In genomic region chr12:57613427-57614109, GRCh38 we compare ENCODE assay signal across 24 cellular contexts. TPM values are rescaled to one million over a fixed set of nuclear protein-coding genes. Genes with fewer than 3 reads are reported as not detected.
DNase-seq lines count a peak whose midpoint lies in the region; ATAC-seq and TF ChIP-seq lines count a peak whose summit lies in the region.
"Had no signal": no experiment of that assay in that cellular context is flagged by ENCODE, and none has a peak within 500 bp of the region (broad histone marks: within the 10 kb centered on the region; RNA-seq: fewer than 3 reads in every experiment).

No MANE protein-coding gene starts in this region.

- H3K4me2 ChIP-seq in OCI-LY1 (ENCODE audit: low read length) = peak overlapping the region; percentile 19; the same call in 1 of the 2 replicates

- H4K20me1 ChIP-seq in OCI-LY1 (ENCODE audit: insufficient read depth, low read length) = no peaks in the 10 kb centered on the region

- peak overlapping the region; percentile 83 for H3K4me3 Mint-ChIP-seq in glutamatergic neuron (ENCODE audit: unreplicated experiment)
- H3K4me3 Mint-ChIP-seq: activated naive CD8-positive, alpha-beta T cell treated with anti-CD3 and anti-CD28 coated beads, Interleukin-2, amount 10 ng/mL, durations not matched to agents 7 days and 5 days; CD8-positive, alpha-beta T cell; stimulated activated naive CD8-positive, alpha-beta T cell treated with anti-CD3 and anti-CD28 coated beads, Interleukin-15, amount 100 ng/mL, for 72 hours; T-cell had no signal

- H3K27ac ChIP-seq in left ventricle myocardium inferior (replicated peaks) (peak overlapping the region; percentile 90), OCI-LY1 (ENCODE audit: low read depth, low read length, poor library complexity, severe bottlenecking) (no peak overlapping the region), prostate gland (no peak overlapping the region), thyroid gland (no peak overlapping the region)
- H3K27ac ChIP-seq: cardiac muscle cell, esophagus squamous epithelium, Peyer's patch had no signal

- H3K27me3 ChIP-seq in left ventricle myocardium inferior (ENCODE audit: low read depth) (peaks cover 15% of the 10 kb centered on the region), OCI-LY1 (ENCODE audit: insufficient read depth, low read length) (peaks cover 4% of the 10 kb centered on the region; the same call in 1 of the 2 replicates), prostate gland (replicated peaks; ENCODE audit: insufficient read depth) (no peaks in the 10 kb centered on the region), thyroid gland (no peaks in the 10 kb centered on the region)
- H3K27me3 ChIP-seq: ascending aorta, Peyer's patch, tibial nerve had no signal

- H3K9ac ChIP-seq in OCI-LY1 (ENCODE audit: low read length) = no peak overlapping the region

- no peak for TF ChIP-seq POLR2A in prostate gland (IDR thresholded peaks at IDR 0.05)
- TF ChIP-seq POLR2A in thyroid gland (IDR thresholded peaks at IDR 0.05) = no peak

- H3K9me3 Mint-ChIP-seq in glutamatergic neuron (ENCODE audit: unreplicated experiment) = peaks cover 13% of the 10 kb centered on the region
- H3K9me3 Mint-ChIP-seq: activated naive CD8-positive, alpha-beta T cell treated with anti-CD3 and anti-CD28 coated beads, Interleukin-2, amount 10 ng/mL, durations not matched to agents 7 days and 5 days; CD8-positive, alpha-beta T cell; stimulated activated naive CD8-positive, alpha-beta T cell treated with anti-CD3 and anti-CD28 coated beads, Interleukin-15, amount 100 ng/mL, for 72 hours; T-cell had no signal

- peaks cover 9% of the 10 kb centered on the region for H3K27me3 Mint-ChIP-seq in glutamatergic neuron (ENCODE audit: unreplicated experiment)

- H3K9me3 ChIP-seq in left ventricle myocardium inferior (replicated peaks) (no peaks in the 10 kb centered on the region), OCI-LY1 (ENCODE audit: low read length) (no peaks in the 10 kb centered on the region), prostate gland (no peaks in the 10 kb centered on the region), thyroid gland (no peaks in the 10 kb centered on the region)
- H3K9me3 ChIP-seq: ascending aorta, esophagus squamous epithelium, Peyer's patch, tibial nerve had no signal

- H3K36me3 Mint-ChIP-seq in glutamatergic neuron (ENCODE audit: unreplicated experiment) = peaks cover 7% of the 10 kb centered on the region
- H3K36me3 Mint-ChIP-seq: activated naive CD8-positive, alpha-beta T cell treated with anti-CD3 and anti-CD28 coated beads, Interleukin-2, amount 10 ng/mL, durations not matched to agents 7 days and 5 days; T-cell had no signal

- H3K36me3 ChIP-seq in left ventricle myocardium inferior = peaks cover 29% of the 10 kb centered on the region
- no peaks in the 10 kb centered on the region for H3K36me3 ChIP-seq in OCI-LY1 (ENCODE audit: insufficient read depth, low read length)
- H3K36me3 ChIP-seq in prostate gland = peaks cover 0 to 6% of the 10 kb centered on the region in 2 donors
- no peaks in the 10 kb centered on the region for H3K36me3 ChIP-seq in thyroid gland
- H3K36me3 ChIP-seq: cardiac muscle cell, Peyer's patch had no signal

- H3K4me1 Mint-ChIP-seq in glutamatergic neuron (ENCODE audit: low read depth, unreplicated experiment) = peaks cover 37% of the 10 kb centered on the region

- DNase-seq in left ventricle myocardium inferior = no peak
- DNase-seq in left ventricle myocardium superior = no peak
- no peak for DNase-seq in glutamatergic neuron
- no peak for DNase-seq in LoVo (ENCODE audit: low spot score)
- no peak for DNase-seq in prostate gland (ENCODE audit: low spot score)
- DNase-seq in stimulated activated naive CD8-positive, alpha-beta T cell treated with anti-CD3 and anti-CD28 coated beads, Interleukin-15, Interleukin-2, amounts not matched to agents 100 U/mL and 50 U/mL, for 24 hours = no peak
- no peak for DNase-seq in thyroid gland
- DNase-seq: activated CD8-positive, alpha-beta memory T cell treated with anti-CD3 and anti-CD28 coated beads, Interleukin-2, amount 50 U/mL, for 48 hours; activated naive CD8-positive, alpha-beta T cell treated with anti-CD3 and anti-CD28 coated beads, Interleukin-2, amount 10 ng/mL, durations not matched to agents 7 days and 5 days; CD8-positive, alpha-beta T cell; DMS 273 treated with DMSO at 0.1 percent for 48 hours; esophagus squamous epithelium; foreskin melanocyte; left cardiac atrium; NCI-H1048; NCI-H187; NCI-H524 treated with DMSO at 0.1 percent for 48 hours; Peyer's patch; T-cell had no signal

- H3K4me3 ChIP-seq in left ventricle myocardium inferior (peak overlapping the region; percentile 87), OCI-LY1 (ENCODE audit: low read depth, low read length, poor library complexity, severe bottlenecking) (no peak overlapping the region), prostate gland (no peak overlapping the region), thyroid gland (replicated peaks in 1 of 3) (no peak overlapping the region)
- H3K4me3 ChIP-seq: cardiac muscle cell, esophagus squamous epithelium, Peyer's patch, tibial nerve had no signal

- H3K4me1 ChIP-seq in left ventricle myocardium inferior (peaks cover 88% of the 10 kb centered on the region), OCI-LY1 (ENCODE audit: insufficient read depth, low read length, severe bottlenecking) (peaks cover 10% of the 10 kb centered on the region), prostate gland (replicated peaks) (no peaks in the 10 kb centered on the region), thyroid gland (peaks cover 15 to 23% of the 10 kb centered on the region in 2 donors)

- peak overlapping the region; percentile 92 for H3K27ac Mint-ChIP-seq in glutamatergic neuron (ENCODE audit: unreplicated experiment)
- H3K27ac Mint-ChIP-seq: activated naive CD8-positive, alpha-beta T cell treated with anti-CD3 and anti-CD28 coated beads, Interleukin-2, amount 10 ng/mL, durations not matched to agents 7 days and 5 days; CD8-positive, alpha-beta T cell; stimulated activated naive CD8-positive, alpha-beta T cell treated with anti-CD3 and anti-CD28 coated beads, Interleukin-15, amount 100 ng/mL, for 72 hours; T-cell had no signal

- no peaks in the 10 kb centered on the region for H3K9me2 ChIP-seq in OCI-LY1 (ENCODE audit: low read depth, low read length)

- H3F3A ChIP-seq in OCI-LY1 (ENCODE audit: insufficient read depth, low read length) = no peaks in the 10 kb centered on the region

- intact Hi-C loops in left ventricle myocardium inferior (cut with micrococcal nuclease) = no loop called here
- intact Hi-C loops in left ventricle myocardium superior (cut with micrococcal nuclease) = no loop called here
- intact Hi-C loops in prostate gland (cut with DNase I) = no loop called here
- intact Hi-C loops in thyroid gland (cut with DNase I) = no loop called here

- TF ChIP-seq CTCF in left ventricle myocardium inferior (IDR thresholded peaks at IDR 0.05; ENCODE audit: borderline replicate concordance) = no peak
- TF ChIP-seq CTCF in OCI-LY1 (IDR thresholded peaks at IDR 0.05; ENCODE audit: low read length) = no peak
- no peak for TF ChIP-seq CTCF in glutamatergic neuron (IDR thresholded peaks at IDR 0.05; ENCODE audit: partially characterized antibody, unreplicated experiment)
- no peak for TF ChIP-seq CTCF in prostate gland (IDR thresholded peaks at IDR 0.05)
- no peak for TF ChIP-seq CTCF in thyroid gland (IDR thresholded peaks at IDR 0.05)

- WGBS in prostate gland = 77% methylated on average over 10 of the region's 10 CpGs
- WGBS in thyroid gland, 2 donors = 74 to 84% methylated on average over 9 to 10 of the region's 10 CpGs

- no peak for ATAC-seq in left ventricle myocardium superior
- no peak for ATAC-seq in stimulated activated naive CD8-positive, alpha-beta T cell treated with anti-CD3 and anti-CD28 coated beads, Interleukin-15, Interleukin-2, amounts not matched to agents 100 U/mL and 50 U/mL, for 24 hours
- ATAC-seq: CD8-positive, alpha-beta T cell; left cardiac atrium; stimulated activated naive CD8-positive, alpha-beta T cell treated with anti-CD3 and anti-CD28 coated beads, Interleukin-15, amount 100 ng/mL, for 72 hours; T-cell had no signal

- no peak overlapping the region for H2AFZ ChIP-seq in OCI-LY1 (ENCODE audit: low read length)

- no peaks in the 10 kb centered on the region for H3K79me2 ChIP-seq in OCI-LY1 (ENCODE audit: insufficient read depth, low read length)

RNA-seq across cellular contexts. Expression of gene ARHGEF25, which starts 2.3 kb away (rescaled TPM):
- total RNA-seq in left ventricle myocardium inferior (9.7 TPM), left ventricle myocardium superior (11.9 TPM), glutamatergic neuron (ENCODE audit: unreplicated experiment) (80.2 TPM), prostate gland (10 to 100 TPM; 16.6 to 32.5 TPM), thyroid gland (10 to 100 TPM in 1 of 4 donors, 1 to 10 TPM in 3; 3.3 to 25.8 (median 3.9) TPM)

RNA-seq across cellular contexts. Expression of gene DTX3, which starts 8.9 kb away (rescaled TPM):
- total RNA-seq in left ventricle myocardium inferior = 22.3 TPM
- total RNA-seq in left ventricle myocardium superior = 21.4 TPM
- total RNA-seq in glutamatergic neuron (ENCODE audit: unreplicated experiment) = 99.6 TPM
- 10 to 100 TPM; 42.2 to 59.9 TPM for total RNA-seq in prostate gland
- total RNA-seq in thyroid gland = 10 to 100 TPM; 29.2 to 42.0 (median 33.9) TPM

RNA-seq across cellular contexts. Expression of gene B4GALNT1, which starts 19.4 kb away (rescaled TPM):
- total RNA-seq in left ventricle myocardium inferior = 4.7 TPM
- total RNA-seq in left ventricle myocardium superior = 5.1 TPM
- total RNA-seq in glutamatergic neuron (ENCODE audit: unreplicated experiment) = 83.9 TPM
- 1 to 10 TPM; 2.2 to 6.7 TPM for total RNA-seq in prostate gland
- 1 to 10 TPM in 3 of 4 donors, under 1 TPM in 1; 0.88 to 7.9 (median 2.2) TPM for total RNA-seq in thyroid gland
- total RNA-seq: cardiac muscle cell; CD8-positive, alpha-beta T cell had no signal

RNA-seq across cellular contexts. Expression of gene PIP4K2C, which starts 22.6 kb away (rescaled TPM):
- 12.3 TPM for total RNA-seq in left ventricle myocardium inferior
- 11.9 TPM for total RNA-seq in left ventricle myocardium superior
- 27.5 TPM for total RNA-seq in glutamatergic neuron (ENCODE audit: unreplicated experiment)
- 10 to 100 TPM; 37.4 to 51.1 TPM for total RNA-seq in prostate gland
- total RNA-seq in thyroid gland = 10 to 100 TPM; 29.6 to 82.6 (median 59.2) TPM
